7 cellular contexts compared by ENCODE assay signal in genomic region chr14:101120636-101121398, GRCh38.
A peak's percentile ranks its signal among the peaks of the same experiment; 100 is the strongest.
DNase-seq lines count a peak whose midpoint lies in the region; ATAC-seq and TF ChIP-seq lines count a peak whose summit lies in the region.

No MANE protein-coding gene starts in this region.

- TF ChIP-seq CTCF in endodermal cell (conservative IDR thresholded peaks at IDR 0.05), result no peak

- H3K27ac ChIP-seq in endodermal cell (ENCODE audit: low read depth, low read length), result no peak overlapping the region

- no peaks in the 10 kb centered on the region for H3K9me3 ChIP-seq in endodermal cell (ENCODE audit: control insufficient read depth, low read length)

- no peaks in the 10 kb centered on the region for H3K36me3 ChIP-seq in endodermal cell (ENCODE audit: control insufficient read depth, insufficient read depth, low read length)

- no peak overlapping the region for H3K27ac Mint-ChIP-seq in endodermal cell

- 88 to 90% methylated on average over 16 to 17 of the region's 17 CpGs for WGBS in endodermal cell (ENCODE audit: insufficient coverage in 1 of 2, insufficient read length in 1 of 2), 2 experiments

- H3K4me3 ChIP-seq in endodermal cell (ENCODE audit: low read length), result no peak overlapping the region

- H3K4me1 Mint-ChIP-seq in endodermal cell, result peaks cover 27% of the 10 kb centered on the region

- peak; percentile 64 for ATAC-seq in GM21528 (IDR thresholded peaks at IDR 0.05; ENCODE audit: low FRiP score, unreplicated experiment)
- peak; percentile 28 for ATAC-seq in sciatic nerve

- H3K4me3 Mint-ChIP-seq in endodermal cell, result no peak overlapping the region

- H3K27me3 ChIP-seq in endodermal cell (ENCODE audit: control insufficient read depth, insufficient read depth, low read length, poor library complexity, severe bottlenecking), result no peaks in the 10 kb centered on the region

- no peak overlapping the region for H3K9ac ChIP-seq in endodermal cell (ENCODE audit: extremely low read depth, low read length, poor library complexity, severe bottlenecking)

- H3K4me1 ChIP-seq in endodermal cell (ENCODE audit: control insufficient read depth, insufficient read depth, low read length), result peaks cover 15% of the 10 kb centered on the region

- no peaks in the 10 kb centered on the region for H3K36me3 Mint-ChIP-seq in endodermal cell (ENCODE audit: low read depth)

- no peaks in the 10 kb centered on the region for H3K9me3 Mint-ChIP-seq in endodermal cell

- DNase-seq in NCI-H69 (lab: John Stamatoyannopoulos, UW) (peak; percentile 78), endodermal cell (peak; percentile 54), sciatic nerve (ENCODE audit: low spot score) (peak; percentile 74), NCI-H446 treated with DMSO at 0.1 percent for 48 hours (lab: John Stamatoyannopoulos, UW) (no peak), NCI-H1436 (lab: John Stamatoyannopoulos, UW) (no peak), iPS-NIHi7 (ENCODE audit: extremely low spot score) (no peak)

- intact Hi-C loops in sciatic nerve (cut with DNase I), result no loop called here

- no peaks in the 10 kb centered on the region for H3K27me3 Mint-ChIP-seq in endodermal cell (ENCODE audit: insufficient read depth)

Comparison
In these comparisons a context has a peak if more than half of its experiments do, and no peak if none do; other contexts are left out.
1. DNase-seq: peak in NCI-H69 (single experiment), endodermal cell (single experiment) and sciatic nerve (single experiment); none in NCI-H446 treated with DMSO at 0.1 percent for 48 hours (single experiment), NCI-H1436 (single experiment) and iPS-NIHi7 (single experiment).